1 cellular context compared by ENCODE assay signal in genomic region chr11:79371724-79372123, GRCh38.
TF ChIP-seq lines count a peak whose summit lies in the region.

No MANE protein-coding gene starts in this region.

TF ChIP-seq in WTC11, 78 proteins besides CTCF, POLR2A, EP300 and RAD21 (continued from another document):
- TF ChIP-seq FOXP4 (CRISPR knock-in tag; IDR thresholded peaks at IDR 0.05) (no peak), ZNF263 (CRISPR knock-in tag; IDR thresholded peaks at IDR 0.05; ENCODE audit: low read depth) (no peak), ARID4B (CRISPR knock-in tag; IDR thresholded peaks at IDR 0.05; ENCODE audit: borderline replicate concordance) (no peak), FOXP1 (CRISPR knock-in tag; IDR thresholded peaks at IDR 0.05; ENCODE audit: borderline replicate concordance) (no peak), GABPB1 (CRISPR knock-in tag; IDR thresholded peaks at IDR 0.05) (no peak), IRF1 (CRISPR knock-in tag; IDR thresholded peaks at IDR 0.05) (no peak), RELA (CRISPR knock-in tag; IDR thresholded peaks at IDR 0.05; ENCODE audit: borderline replicate concordance) (no peak), ZNF512 (CRISPR knock-in tag; IDR thresholded peaks at IDR 0.05; ENCODE audit: borderline replicate concordance) (no peak)
- TF ChIP-seq, protein P1, sequence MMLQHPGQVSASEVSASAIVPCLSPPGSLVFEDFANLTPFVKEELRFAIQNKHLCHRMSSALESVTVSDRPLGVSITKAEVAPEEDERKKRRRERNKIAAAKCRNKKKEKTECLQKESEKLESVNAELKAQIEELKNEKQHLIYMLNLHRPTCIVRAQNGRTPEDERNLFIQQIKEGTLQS (CRISPR knock-in tag; conservative IDR thresholded peaks at IDR 0.05) = no peak
